ENCODE assay signal across 8 cellular contexts in genomic region chr15:65133550-65134200, GRCh38. TPM values are rescaled to one million over a fixed set of nuclear protein-coding genes. Genes with fewer than 3 reads are reported as not detected.
DNase-seq lines count a peak whose midpoint lies in the region; ATAC-seq and TF ChIP-seq lines count a peak whose summit lies in the region.

PDCD7 (minus strand) TSS chr15:65133808; CDS start chr15:65133781, 27 bp downstream.

- no peaks in the 10 kb centered on the region for H3F3A ChIP-seq in DOHH2 (ENCODE audit: control insufficient read depth, insufficient read depth)
- 0 out of 2 replicates have a peak, but pooled peaks cover 3% of the 10 kb centered on the region for H3F3A ChIP-seq in GM23338 (replicated peaks; ENCODE audit: low read depth)

- H3K9me3 Mint-ChIP-seq in GM23338 (peaks cover 35% of the 10 kb centered on the region), nephron (peaks cover 16% of the 10 kb centered on the region)
- H3K9me3 Mint-ChIP-seq in stimulated activated naive CD8-positive, alpha-beta T cell treated with anti-CD3 and anti-CD28 coated beads, Interleukin-15, Interleukin-2, amounts not matched to agents 100 ng/mL and 50 ng/mL, for 24 hours = peaks cover 6% of the 10 kb centered on the region

- peaks cover 14% of the 10 kb centered on the region for H3K4me1 Mint-ChIP-seq in GM23338
- peaks cover 18% of the 10 kb centered on the region for H3K4me1 Mint-ChIP-seq in nephron
- H3K4me1 Mint-ChIP-seq in stimulated activated naive CD8-positive, alpha-beta T cell treated with anti-CD3 and anti-CD28 coated beads, Interleukin-15, Interleukin-2, amounts not matched to agents 100 ng/mL and 50 ng/mL, for 24 hours (ENCODE audit: low read depth) = peaks cover 29% of the 10 kb centered on the region

- peaks cover 21% of the 10 kb centered on the region for H3K36me3 ChIP-seq in DOHH2 (ENCODE audit: control insufficient read depth, low read length)
- peaks cover 2% of the 10 kb centered on the region; the same call in 1 of the 2 replicates for H3K36me3 ChIP-seq in GM23338 (ENCODE audit: insufficient read depth)
- peaks cover 26% of the 10 kb centered on the region for H3K36me3 ChIP-seq in RWPE2 (ENCODE audit: low read depth)

- H3K4me3 ChIP-seq in DOHH2 (ENCODE audit: low read length) (peak within 1 kb of the TSS; percentile 95), GM23338 (peak within 1 kb of the TSS; percentile 61), RWPE2 (ENCODE audit: severe bottlenecking) (peak within 1 kb of the TSS; percentile 71), fibroblast of the aortic adventitia (ENCODE audit: low read depth, low read length) (peak within 1 kb of the TSS; percentile 82)

- H4K20me1 ChIP-seq in DOHH2 (ENCODE audit: control insufficient read depth, insufficient read depth, low read depth, low read length) (peaks cover 7% of the 10 kb centered on the region; the same call in 1 of the 2 replicates), GM23338 (replicated peaks; ENCODE audit: insufficient read depth) (peaks cover 6% of the 10 kb centered on the region; the same call in 1 of the 2 replicates)

- H3K9me2 ChIP-seq in DOHH2 (replicated peaks; ENCODE audit: control insufficient read depth, low read length) = no peaks in the 10 kb centered on the region
- H3K9me2 ChIP-seq in GM23338 (ENCODE audit: insufficient read depth) = no peaks in the 10 kb centered on the region

- H3K27me3 Mint-ChIP-seq in GM23338 (ENCODE audit: insufficient read depth, low read depth, poor library complexity) (peaks cover 12% of the 10 kb centered on the region), nephron (ENCODE audit: low read depth) (no peaks in the 10 kb centered on the region)
- no peaks in the 10 kb centered on the region for H3K27me3 Mint-ChIP-seq in stimulated activated naive CD8-positive, alpha-beta T cell treated with anti-CD3 and anti-CD28 coated beads, Interleukin-15, Interleukin-2, amounts not matched to agents 100 ng/mL and 50 ng/mL, for 24 hours

- peaks cover 39% of the 10 kb centered on the region for H3K36me3 Mint-ChIP-seq in GM23338 (ENCODE audit: low read depth)
- H3K36me3 Mint-ChIP-seq in nephron (ENCODE audit: low read depth) = peaks cover 30% of the 10 kb centered on the region
- H3K36me3 Mint-ChIP-seq in stimulated activated naive CD8-positive, alpha-beta T cell treated with anti-CD3 and anti-CD28 coated beads, Interleukin-15, Interleukin-2, amounts not matched to agents 100 ng/mL and 50 ng/mL, for 24 hours (ENCODE audit: low read depth) = peaks cover 27% of the 10 kb centered on the region

- H3K9me3 ChIP-seq in DOHH2 (ENCODE audit: control insufficient read depth, insufficient read depth, low read length) (peaks cover 11% of the 10 kb centered on the region), RWPE2 (ENCODE audit: severe bottlenecking) (peaks cover 6% of the 10 kb centered on the region)

- peak within 1 kb of the TSS; percentile 91 for H3K4me2 ChIP-seq in DOHH2 (ENCODE audit: low read length)
- peak within 1 kb of the TSS; percentile 99 for H3K4me2 ChIP-seq in GM23338

- TF ChIP-seq CTCF in DOHH2 (IDR thresholded peaks at IDR 0.05; ENCODE audit: low read depth, low read length, poor library complexity, severe bottlenecking) (no peak), GM23338 (conservative IDR thresholded peaks at IDR 0.05; ENCODE audit: low read depth in 2 of 2) (no peak), RWPE2 (IDR thresholded peaks at IDR 0.05; ENCODE audit: poor library complexity, severe bottlenecking) (no peak), fibroblast of the aortic adventitia (IDR thresholded peaks at IDR 0.05; ENCODE audit: insufficient read depth, low read length) (no peak), nephron (IDR thresholded peaks at IDR 0.05; ENCODE audit: unreplicated experiment in 3 of 3) (no peak)

- H3K4me3 Mint-ChIP-seq in GM23338 (peak within 1 kb of the TSS; percentile 95), nephron (peak within 1 kb of the TSS; percentile 90 to 94 (median 94))
- H3K4me3 Mint-ChIP-seq in stimulated activated naive CD8-positive, alpha-beta T cell treated with anti-CD3 and anti-CD28 coated beads, Interleukin-15, Interleukin-2, amounts not matched to agents 100 ng/mL and 50 ng/mL, for 24 hours = peak within 1 kb of the TSS; percentile 100

- H3K27me3 ChIP-seq in DOHH2 (ENCODE audit: control insufficient read depth, low read length) = no peaks in the 10 kb centered on the region
- no peaks in the 10 kb centered on the region for H3K27me3 ChIP-seq in GM23338 (ENCODE audit: insufficient read depth)
- H3K27me3 ChIP-seq in RWPE2 (ENCODE audit: insufficient read depth, poor library complexity, severe bottlenecking) = no peaks in the 10 kb centered on the region

- H3K27ac Mint-ChIP-seq in GM23338 = peak within 1 kb of the TSS; percentile 95
- peak within 1 kb of the TSS; percentile 95 to 98 (median 97) for H3K27ac Mint-ChIP-seq in nephron
- H3K27ac Mint-ChIP-seq in stimulated activated naive CD8-positive, alpha-beta T cell treated with anti-CD3 and anti-CD28 coated beads, Interleukin-15, Interleukin-2, amounts not matched to agents 100 ng/mL and 50 ng/mL, for 24 hours = peak within 1 kb of the TSS; percentile 98

- ATAC-seq in GM23338 (peak; percentile 79), RWPE2 (ENCODE audit: low read depth) (peak; percentile 84)

- peak within 1 kb of the TSS; percentile 91 for H2AFZ ChIP-seq in GM23338

- H3K27ac ChIP-seq in DOHH2 (ENCODE audit: low read depth, low read length) (peak within 1 kb of the TSS; percentile 63), GM23338 (ENCODE audit: low read depth) (peak within 1 kb of the TSS; percentile 83; the same call in 1 of the 2 replicates), RWPE2 (ENCODE audit: poor library complexity, severe bottlenecking) (peak within 1 kb of the TSS; percentile 68)

- DNase-seq in GM23338 (ENCODE audit: low spot score) (peak; percentile 96), LoVo (ENCODE audit: low spot score) (peak; percentile 95), RWPE2 (ENCODE audit: low spot score) (peak; percentile 87), fibroblast of the aortic adventitia (ENCODE audit: low read depth) (peak; percentile 91)
- DNase-seq in activated T-helper 9 cell treated with anti-CD3 and anti-CD28 coated beads, Interleukin-2, amount 50 U/mL, for 16 hours (ENCODE audit: low read depth) = peak; percentile 72

- H3K79me2 ChIP-seq in DOHH2 (ENCODE audit: control insufficient read depth, low read length) = peaks cover 46% of the 10 kb centered on the region
- H3K79me2 ChIP-seq in GM23338 (replicated peaks; ENCODE audit: insufficient read depth) = peaks cover 19% of the 10 kb centered on the region

- H3K4me1 ChIP-seq in DOHH2 (ENCODE audit: control insufficient read depth, low read length) (peaks cover 19% of the 10 kb centered on the region), GM23338 (ENCODE audit: insufficient read depth) (peaks cover 4% of the 10 kb centered on the region), RWPE2 (ENCODE audit: insufficient read depth, poor library complexity, severe bottlenecking) (no peaks in the 10 kb centered on the region)

TF ChIP-seq in GM23338, 12 proteins besides CTCF, POLR2A, EP300 and RAD21 (continues in another document):
- TF ChIP-seq NANOG (IDR thresholded peaks at IDR 0.05; ENCODE audit: borderline replicate concordance) = no peak

RNA-seq across cellular contexts. Expression of gene PDCD7, which starts in this region (rescaled TPM):
- 16.5 and 21.2 TPM in 2 replicates for total RNA-seq in GM23338 (2014; rRNA removed; shearing (Covaris generic))
- 16.8 and 18.9 TPM in 2 replicates for polyA plus RNA-seq in GM23338 (2016; fragmentation: Nextera tagmentation; extraction: Ambion mirVana)
- 15.7 and 41.9 TPM in 2 replicates for total RNA-seq in fibroblast of the aortic adventitia (ENCODE audit: low replicate concordance)

Comparison
In these comparisons a context has a peak if more than half of its experiments do, and no peak if none do; other contexts are left out.
1. Peak in every context shown above with its lines: DNase-seq, ATAC-seq, H3K4me3 ChIP-seq and H3K27ac ChIP-seq.